In the genomic region with DNA sequence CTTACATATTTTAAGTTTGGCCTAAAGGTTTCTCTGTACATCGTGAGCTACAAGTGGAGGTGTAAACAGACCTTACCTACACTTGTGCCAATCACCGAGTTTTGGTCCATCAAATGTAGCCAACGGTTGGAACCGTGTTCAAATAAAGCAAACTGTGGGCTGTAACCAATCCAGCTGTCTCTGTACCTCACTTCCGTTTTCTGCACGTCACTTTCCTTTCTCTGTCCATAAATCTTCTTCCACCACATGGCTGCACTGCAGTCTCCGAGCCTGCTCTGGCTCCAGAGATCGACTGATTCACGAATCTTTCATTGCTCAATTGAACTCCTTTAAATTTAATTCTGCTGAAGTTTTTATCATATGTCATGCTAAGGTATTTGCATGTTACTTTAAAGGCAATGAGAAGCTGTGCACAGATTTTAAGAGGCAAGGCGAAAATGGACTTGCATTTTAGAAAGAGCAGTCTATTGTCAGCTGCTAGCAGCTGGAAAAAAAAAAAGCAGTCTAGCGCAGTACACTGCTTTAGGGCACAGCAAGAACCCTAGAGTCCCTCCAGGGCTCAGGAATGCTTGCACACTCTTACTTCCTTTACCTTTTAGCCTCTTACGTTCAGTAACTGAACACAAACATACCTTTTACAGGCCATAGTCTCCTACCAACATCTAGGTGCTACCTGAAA, we compare ENCODE assay signal across 10 cellular contexts. TPM values are rescaled to one million over a fixed set of nuclear protein-coding genes. Genes with fewer than 3 reads are reported as not detected.
DNase-seq lines count a peak whose midpoint lies in the region; ATAC-seq and TF ChIP-seq lines count a peak whose summit lies in the region.
"Had no signal": no experiment of that assay in that cellular context is flagged by ENCODE, and none has a peak within 500 bp of the region (broad histone marks: within the 10 kb centered on the region; RNA-seq: fewer than 3 reads in every experiment).

No MANE protein-coding gene starts in this region.

- 68 to 74% methylated on average over 12 of the region's 12 CpGs for WGBS in body of pancreas, 2 donors

- H3K4me3 ChIP-seq in AG10803 (ENCODE audit: low read length) (peak overlapping the region; percentile 3; the same call in 1 of the 2 replicates), coronary artery (peak overlapping the region; percentile 25), body of pancreas (no peak overlapping the region), Karpas-422 (ENCODE audit: low read length) (no peak overlapping the region)
- H3K4me3 ChIP-seq: smooth muscle cell had no signal

- peaks cover 0 to 6% (median 2%) of the 10 kb centered on the region in 9 donors for H3K9me3 Mint-ChIP-seq in naive thymus-derived CD8-positive, alpha-beta T cell

- H3K79me2 ChIP-seq in Karpas-422 (ENCODE audit: low read length), result no peaks in the 10 kb centered on the region

- no peaks in the 10 kb centered on the region for H3K27me3 Mint-ChIP-seq in naive thymus-derived CD8-positive, alpha-beta T cell

- H3K9ac ChIP-seq in Karpas-422 (ENCODE audit: low read length), result no peak overlapping the region

- H3K4me2 ChIP-seq in Karpas-422 (ENCODE audit: low read depth, low read length, poor library complexity, severe bottlenecking), result no peak overlapping the region
- H3K4me2 ChIP-seq: smooth muscle cell had no signal

- ATAC-seq in naive thymus-derived CD8-positive, alpha-beta T cell, result peak; percentile 43 to 73
- ATAC-seq in body of pancreas, result no peak
- no peak for ATAC-seq in GM21526 (IDR thresholded peaks at IDR 0.05; ENCODE audit: low FRiP score, unreplicated experiment)
- ATAC-seq in GM21360 (IDR thresholded peaks at IDR 0.05; ENCODE audit: unreplicated experiment), result no peak

- H3K27ac ChIP-seq in coronary artery, result peak overlapping the region; percentile 5 to 91
- H3K27ac ChIP-seq in body of pancreas, result peak overlapping the region in 1 of 4 donors; percentile 29
- no peak overlapping the region for H3K27ac ChIP-seq in Karpas-422 (ENCODE audit: low read length)

- intact Hi-C loops in body of pancreas (cut with DNase I), result no loop called here

- H3K4me3 Mint-ChIP-seq in naive thymus-derived CD8-positive, alpha-beta T cell, result peak overlapping the region; percentile 63 to 85 (median 80)

- peaks cover 30 to 87% (median 72%) of the 10 kb centered on the region in 4 donors for H3K4me1 Mint-ChIP-seq in naive thymus-derived CD8-positive, alpha-beta T cell

- no peak for TF ChIP-seq POLR2A in body of pancreas (IDR thresholded peaks at IDR 0.05)

- H4K20me1 ChIP-seq in Karpas-422 (ENCODE audit: insufficient read depth, low read depth, low read length), result no peaks in the 10 kb centered on the region

- TF ChIP-seq CTCF in AG10803 (conservative IDR thresholded peaks at IDR 0.05; ENCODE audit: low read length), result no peak
- no peak for TF ChIP-seq CTCF in coronary artery (IDR thresholded peaks at IDR 0.05)
- TF ChIP-seq CTCF in body of pancreas (IDR thresholded peaks at IDR 0.05), result no peak

- H3K36me3 Mint-ChIP-seq in naive thymus-derived CD8-positive, alpha-beta T cell, result peaks cover 0 to 11% (median 7%) of the 10 kb centered on the region in 3 donors

- no peaks in the 10 kb centered on the region for H3K9me3 ChIP-seq in body of pancreas
- H3K9me3 ChIP-seq in Karpas-422 (ENCODE audit: low read length), result no peaks in the 10 kb centered on the region

- H3K4me1 ChIP-seq in body of pancreas (peaks cover 19% of the 10 kb centered on the region), Karpas-422 (ENCODE audit: low read length) (no peaks in the 10 kb centered on the region)

- H3K27ac Mint-ChIP-seq in naive thymus-derived CD8-positive, alpha-beta T cell, result peak overlapping the region; percentile 93 to 100 (median 97)

- H3K27me3 ChIP-seq in body of pancreas (no peaks in the 10 kb centered on the region), Karpas-422 (ENCODE audit: low read length) (no peaks in the 10 kb centered on the region)

- H3K9me2 ChIP-seq in Karpas-422 (replicated peaks; ENCODE audit: insufficient read depth, low read length), result no peaks in the 10 kb centered on the region

- H3K36me3 ChIP-seq in body of pancreas (replicated peaks in 1 of 2; ENCODE audit: insufficient read depth in 1 of 2, low read depth in 2 of 2), result no peaks in the 10 kb centered on the region
- no peaks in the 10 kb centered on the region for H3K36me3 ChIP-seq in Karpas-422 (ENCODE audit: insufficient read depth, low read length)

- DNase-seq in AG10803 (ENCODE audit: low read depth) (peak; percentile 56), KG1 (lab: John Stamatoyannopoulos, UW) (peak; percentile 33), coronary artery (ENCODE audit: low spot score) (no peak), body of pancreas (no peak), Karpas-422 (no peak)
- DNase-seq in naive thymus-derived CD8-positive, alpha-beta T cell, result peak in 8 of 10 donors; percentile 26 to 68 (median 44)
- DNase-seq: foreskin melanocyte had no signal

- POLR2A ChIA-PET in naive thymus-derived CD8-positive, alpha-beta T cell (lab: Charles Lee), result interaction anchor here (0.6 to 9.4 kb wide), 4 partner anchors 13 to 217 kb away, joined by 3 to 129 read pairs (median 3); a partner anchor contains a TSS

- H2AFZ ChIP-seq in Karpas-422 (ENCODE audit: low read length), result no peak overlapping the region; the same call in 1 of the 2 replicates

RNA-seq across cellular contexts. Expression of a gene that starts 13.2 kb away (rescaled TPM):
- 10 to 100 TPM; 43.9 to 44.8 TPM for total RNA-seq in naive thymus-derived CD8-positive, alpha-beta T cell
- polyA plus RNA-seq in naive thymus-derived CD8-positive, alpha-beta T cell, result 10 to 100 TPM in 2 of 3 donors, 1 to 10 TPM in 1; 4.5 to 13.0 (median 10.1) TPM
- 1 to 10 TPM; 5.3 to 6.0 TPM for total RNA-seq in body of pancreas
- total RNA-seq in Karpas-422 (2014; rRNA removed; shearing (Covaris generic); ENCODE audit: low replicate concordance), result 0.04 TPM in 2 replicates

Comparison
In these comparisons a context has a peak if more than half of its experiments do, and no peak if none do; other contexts are left out.
1. DNase-seq: peak in AG10803 (single experiment), KG1 (single experiment) and naive thymus-derived CD8-positive, alpha-beta T cell (8 of 10); none in coronary artery (single experiment), body of pancreas (0 of 4) and Karpas-422 (single experiment).
2. H3K4me3 ChIP-seq: peak in AG10803 (single experiment) and coronary artery (single experiment); none in body of pancreas (0 of 2) and Karpas-422 (single experiment).
3. ATAC-seq: peak in naive thymus-derived CD8-positive, alpha-beta T cell (2 of 2); none in body of pancreas (single experiment), GM21526 (single experiment) and GM21360 (single experiment).
4. RNA of a gene that starts 13.2 kb away (total RNA-seq): 43.9 to 44.8 TPM in naive thymus-derived CD8-positive, alpha-beta T cell; 5.3 to 6.0 TPM in body of pancreas and 0.04 TPM in Karpas-422; every median in the first group is over 4 times any median in the second.